ENCODE assay signal across 30 cellular contexts in the genomic region with DNA sequence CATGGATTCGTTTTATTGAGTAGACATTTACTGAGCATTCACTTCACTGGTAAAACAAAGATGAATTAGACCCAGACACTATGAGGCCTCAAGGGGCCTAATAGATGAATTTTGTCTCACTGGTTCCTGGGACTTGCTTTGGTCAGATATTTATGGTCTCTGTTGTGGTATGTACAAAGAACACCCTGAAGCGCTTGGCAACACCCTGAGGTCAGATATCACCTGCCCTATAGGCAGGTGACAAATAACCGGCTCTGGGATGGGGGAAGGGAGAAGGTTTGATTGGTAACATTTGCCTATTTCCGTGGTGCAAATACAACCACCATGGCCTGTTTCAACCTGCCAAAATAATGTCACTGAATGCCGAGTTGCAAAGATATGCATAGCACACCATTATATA.
"Had no signal": no experiment of that assay in that cellular context is flagged by ENCODE, and none has a peak within 500 bp of the region (broad histone marks: within the 10 kb centered on the region; RNA-seq: fewer than 3 reads in every experiment).

No MANE protein-coding gene starts in this region.

- H3K9me3 ChIP-seq: adrenal gland, ascending aorta, breast epithelium had no signal

- H3K4me3 ChIP-seq: adrenal gland, ascending aorta, breast epithelium, cardiac muscle cell had no signal

- H3K36me3 ChIP-seq: adrenal gland, ascending aorta, breast epithelium, cardiac muscle cell, WERI-Rb-1 had no signal

- H3K27me3 ChIP-seq: adrenal gland, ascending aorta, breast epithelium, cardiac muscle cell had no signal

- ATAC-seq: activated CD4-positive, CD25-positive, alpha-beta regulatory T cell treated with anti-CD3 and anti-CD28 coated beads, Interleukin-2, amount 50 U/mL, for 24 hours; activated CD8-positive, alpha-beta T cell treated with anti-CD3 and anti-CD28 coated beads for 36 hours; activated naive CD8-positive, alpha-beta T cell treated with anti-CD3 and anti-CD28 coated beads, Interleukin-2, amount 50 U/mL, for 24 hours; activated T-cell treated with anti-CD3 and anti-CD28 coated beads, Interleukin-2, amount 50 U/mL, for 4 hours; T-helper 17 cell had no signal

- H3K27ac ChIP-seq: adrenal gland, ascending aorta, breast epithelium, cardiac muscle cell, epithelial cell of prostate, WERI-Rb-1 had no signal

- DNase-seq: activated B cell treated with CpG ODN at 0.5 μM for 24 hours; activated CD4-positive, alpha-beta T cell treated with anti-CD3 and anti-CD28 coated beads for 48 hours; activated CD4-positive, alpha-beta T cell treated with anti-CD3 and anti-CD28 coated beads, Interleukin-2, amount 50 U/mL, for 1 hour; activated CD4-positive, alpha-beta T cell treated with anti-CD3 and anti-CD28 coated beads, Interleukin-2, amount 50 U/mL, for 48 hours; activated CD8-positive, alpha-beta memory T cell treated with anti-CD3 and anti-CD28 coated beads for 24 hours; activated CD8-positive, alpha-beta T cell treated with anti-CD3 and anti-CD28 coated beads for 36 hours; activated effector memory CD4-positive, alpha-beta T cell treated with anti-CD3 and anti-CD28 coated beads, Interleukin-2, amount 50 U/mL, for 16 hours; activated naive CD4-positive, alpha-beta T cell treated with anti-CD3 and anti-CD28 coated beads for 36 hours; activated naive CD8-positive, alpha-beta T cell treated with anti-CD3 and anti-CD28 coated beads for 36 hours; activated naive CD8-positive, alpha-beta T cell treated with anti-CD3 and anti-CD28 coated beads, Interleukin-2, amount 50 U/mL, for 24 hours; activated T-cell treated with anti-CD3 and anti-CD28 coated beads, Interleukin-2, amount 50 U/mL, for 4 hours; adrenal gland; cortex of kidney; dermis blood vessel endothelial cell; effector CD8-positive, alpha-beta T cell; foreskin fibroblast; SW 1271; T-helper 1 cell; T-helper 17 cell; T1000; WERI-Rb-1 had no signal

- FAIRE-seq: colon, endometrium, endothelial cell of umbilical vein, frontal cortex had no signal
